In genomic region chr2:162613839-162614238, GRCh38 we compare ENCODE assay signal across 29 cellular contexts.
"Had no signal": no experiment of that assay in that cellular context is flagged by ENCODE, and none has a peak within 500 bp of the region (broad histone marks: within the 10 kb centered on the region; RNA-seq: fewer than 3 reads in every experiment).

No MANE protein-coding gene starts in this region.

- H3K9me3 ChIP-seq: stomach, suprapubic skin, testis, thoracic aorta, thyroid gland, tibial artery, tibial nerve, transverse colon, upper lobe of left lung, upper lobe of right lung, uterus, vagina had no signal

- H3K27ac Mint-ChIP-seq: stimulated activated effector memory CD8-positive, alpha-beta T cell treated with anti-CD3 and anti-CD28 coated beads, Interleukin-12 subunit alpha, Interleukin-12 subunit beta, amount 100 ng/mL, for 72 hours; stimulated activated memory B cell treated with anti-CD40 and anti-IgM and Interleukin-4, amounts not matched to agents 10 μg/mL and 1 μg/mL and 100 μg/mL, for 72 hours; stimulated activated naive B cell treated with anti-CD40 and anti-IgM and Interleukin-4, amounts not matched to agents 10 μg/mL and 1 μg/mL and 100 μg/mL, for 72 hours; stimulated activated naive CD8-positive, alpha-beta T cell treated with anti-CD3 and anti-CD28 coated beads, Interleukin-15, amount 100 ng/mL, for 72 hours; stimulated activated naive CD8-positive, alpha-beta T cell treated with anti-CD3 and anti-CD28 coated beads, Interleukin-15, Interleukin-2, amounts not matched to agents 100 ng/mL and 50 ng/mL, for 24 hours; type B pancreatic cell had no signal

- H3K27me3 Mint-ChIP-seq: stimulated activated memory B cell treated with anti-CD40 and anti-IgM and Interleukin-4, amounts not matched to agents 10 μg/mL and 1 μg/mL and 100 μg/mL, for 72 hours; stimulated activated naive B cell treated with anti-CD40 and anti-IgM and Interleukin-4, amounts not matched to agents 10 μg/mL and 1 μg/mL and 100 μg/mL, for 72 hours; stimulated activated naive CD8-positive, alpha-beta T cell treated with anti-CD3 and anti-CD28 coated beads, Interleukin-15, amount 100 ng/mL, for 72 hours; stimulated activated naive CD8-positive, alpha-beta T cell treated with anti-CD3 and anti-CD28 coated beads, Interleukin-15, Interleukin-2, amounts not matched to agents 100 ng/mL and 50 ng/mL, for 24 hours; type B pancreatic cell had no signal

- H3K4me3 ChIP-seq: stomach, suprapubic skin, testis, thoracic aorta, thyroid gland, tibial artery, tibial nerve, transverse colon, upper lobe of left lung, upper lobe of right lung, uterus, vagina had no signal

- H3K36me3 Mint-ChIP-seq: stimulated activated effector memory CD8-positive, alpha-beta T cell treated with anti-CD3 and anti-CD28 coated beads, Interleukin-12 subunit alpha, Interleukin-12 subunit beta, amount 100 ng/mL, for 72 hours; stimulated activated memory B cell treated with anti-CD40 and anti-IgM and Interleukin-4, amounts not matched to agents 10 μg/mL and 1 μg/mL and 100 μg/mL, for 72 hours; stimulated activated naive B cell treated with anti-CD40 and anti-IgM and Interleukin-4, amounts not matched to agents 10 μg/mL and 1 μg/mL and 100 μg/mL, for 72 hours; type B pancreatic cell had no signal

- FAIRE-seq: urothelium cell line had no signal

- H3K9me3 Mint-ChIP-seq: stimulated activated memory B cell treated with anti-CD40 and anti-IgM and Interleukin-4, amounts not matched to agents 10 μg/mL and 1 μg/mL and 100 μg/mL, for 72 hours; stimulated activated naive B cell treated with anti-CD40 and anti-IgM and Interleukin-4, amounts not matched to agents 10 μg/mL and 1 μg/mL and 100 μg/mL, for 72 hours; type B pancreatic cell had no signal

- ATAC-seq: stimulated activated effector memory CD8-positive, alpha-beta T cell treated with anti-CD3 and anti-CD28 coated beads, Interleukin-12 subunit alpha, Interleukin-12 subunit beta, amount 100 ng/mL, for 72 hours; stimulated activated memory B cell treated with anti-CD40 and anti-IgM and Interleukin-4, amounts not matched to agents 10 μg/mL and 1 μg/mL and 100 μg/mL, for 72 hours; stimulated activated naive B cell treated with anti-CD40 and anti-IgM and Interleukin-4, amounts not matched to agents 10 μg/mL and 1 μg/mL and 100 μg/mL, for 72 hours; stimulated activated naive CD8-positive, alpha-beta T cell treated with anti-CD3 and anti-CD28 coated beads, Interleukin-15, amount 100 ng/mL, for 72 hours; stimulated activated naive CD8-positive, alpha-beta T cell treated with anti-CD3 and anti-CD28 coated beads, Interleukin-15, Interleukin-2, amounts not matched to agents 100 U/mL and 50 U/mL, for 24 hours; upper lobe of right lung had no signal

- DNase-seq: stimulated activated CD4-positive, alpha-beta T cell treated with anti-CD3 and anti-CD28 coated beads, Interleukin-2, amount 100 ng/mL, for 48 hours; stimulated activated CD4-positive, alpha-beta T cell treated with anti-CD3 and anti-CD28 coated beads, Interleukin-4, amount 100 ng/mL, for 1 hour; stimulated activated CD4-positive, alpha-beta T cell treated with anti-CD3 and anti-CD28 coated beads, Interleukin-4, amount 100 ng/mL, for 24 hours; stimulated activated CD4-positive, alpha-beta T cell treated with anti-CD3 and anti-CD28 coated beads, Interleukin-4, amount 100 ng/mL, for 4 hours; stimulated activated CD8-positive, alpha-beta memory T cell treated with anti-CD3 and anti-CD28 coated beads, Interleukin-4, amount 100 ng/mL, for 48 hours; stimulated activated naive B cell treated with anti-CD40 and anti-IgM and Interleukin-4, amounts not matched to agents 10 μg/mL and 1 μg/mL and 100 μg/mL, for 72 hours; stimulated activated naive CD4-positive, alpha-beta T cell; stimulated activated naive CD4-positive, alpha-beta T cell treated with Interleukin-2 at 50 U/mL for 16 hours; stimulated activated naive CD8-positive, alpha-beta T cell treated with anti-CD3 and anti-CD28 coated beads, Interleukin-15, amount 100 ng/mL, for 72 hours; stimulated activated naive CD8-positive, alpha-beta T cell treated with anti-CD3 and anti-CD28 coated beads, Interleukin-15, Interleukin-2, amounts not matched to agents 100 U/mL and 50 U/mL, for 24 hours; stomach; substantia nigra; testis; thyroid gland; tibial artery; transverse colon; trophoblast cell; upper lobe of left lung; upper lobe of right lung; uterus had no signal

- H3K27me3 ChIP-seq: stomach, suprapubic skin, testis, thyroid gland, tibial artery, tibial nerve, transverse colon, upper lobe of left lung, upper lobe of right lung, uterus, vagina had no signal

- H3K4me3 Mint-ChIP-seq: stimulated activated effector memory CD8-positive, alpha-beta T cell treated with anti-CD3 and anti-CD28 coated beads, Interleukin-12 subunit alpha, Interleukin-12 subunit beta, amount 100 ng/mL, for 72 hours; stimulated activated memory B cell treated with anti-CD40 and anti-IgM and Interleukin-4, amounts not matched to agents 10 μg/mL and 1 μg/mL and 100 μg/mL, for 72 hours; stimulated activated naive B cell treated with anti-CD40 and anti-IgM and Interleukin-4, amounts not matched to agents 10 μg/mL and 1 μg/mL and 100 μg/mL, for 72 hours; stimulated activated naive CD8-positive, alpha-beta T cell treated with anti-CD3 and anti-CD28 coated beads, Interleukin-15, amount 100 ng/mL, for 72 hours; stimulated activated naive CD8-positive, alpha-beta T cell treated with anti-CD3 and anti-CD28 coated beads, Interleukin-15, Interleukin-2, amounts not matched to agents 100 ng/mL and 50 ng/mL, for 24 hours; type B pancreatic cell had no signal

- H3K4me1 ChIP-seq: stomach, suprapubic skin, testis, thyroid gland, tibial artery, tibial nerve, transverse colon, upper lobe of left lung, upper lobe of right lung, uterus, vagina had no signal

- H3K4me1 Mint-ChIP-seq: stimulated activated effector memory CD8-positive, alpha-beta T cell treated with anti-CD3 and anti-CD28 coated beads, Interleukin-12 subunit alpha, Interleukin-12 subunit beta, amount 100 ng/mL, for 72 hours; stimulated activated memory B cell treated with anti-CD40 and anti-IgM and Interleukin-4, amounts not matched to agents 10 μg/mL and 1 μg/mL and 100 μg/mL, for 72 hours; stimulated activated naive B cell treated with anti-CD40 and anti-IgM and Interleukin-4, amounts not matched to agents 10 μg/mL and 1 μg/mL and 100 μg/mL, for 72 hours; stimulated activated naive CD8-positive, alpha-beta T cell treated with anti-CD3 and anti-CD28 coated beads, Interleukin-15, amount 100 ng/mL, for 72 hours had no signal

- H3K27ac ChIP-seq: stomach, suprapubic skin, testis, thoracic aorta, thyroid gland, tibial artery, tibial nerve, transverse colon, upper lobe of left lung, upper lobe of right lung, uterus, vagina had no signal

- H3K36me3 ChIP-seq: stomach, suprapubic skin, thoracic aorta, thyroid gland, tibial artery, tibial nerve, transverse colon, upper lobe of left lung, upper lobe of right lung, uterus, vagina had no signal
